In genomic region chr3:157127268-157127667, GRCh38 we compare ENCODE assay signal across 2 cellular contexts.
TF ChIP-seq lines count a peak whose summit lies in the region.

No MANE protein-coding gene starts in this region.

TF ChIP-seq in liver, 16 proteins besides CTCF, POLR2A, EP300 and RAD21:
- TF ChIP-seq MAX (IDR thresholded peaks at IDR 0.05) (no peak), YY1 (IDR thresholded peaks at IDR 0.05) (no peak), FOXA1 (IDR thresholded peaks at IDR 0.05) (no peak), HNF4G (IDR thresholded peaks at IDR 0.05) (no peak), ZBTB33 (IDR thresholded peaks at IDR 0.05) (no peak), ATF3 (IDR thresholded peaks at IDR 0.05) (no peak), SP1 (IDR thresholded peaks at IDR 0.05) (no peak), GABPA (IDR thresholded peaks at IDR 0.05 in 1 of 2, conservative IDR thresholded peaks at IDR 0.05 in 1 of 2) (no peak), HNF4A (conservative IDR thresholded peaks at IDR 0.05) (no peak), EGR1 (IDR thresholded peaks at IDR 0.05; ENCODE audit: low read depth in 2 of 2) (no peak), RXRA (IDR thresholded peaks at IDR 0.05) (no peak), JUND (IDR thresholded peaks at IDR 0.05) (no peak), FOXA2 (IDR thresholded peaks at IDR 0.05) (no peak), REST (IDR thresholded peaks at IDR 0.05) (no peak), NR2F2 (IDR thresholded peaks at IDR 0.05) (no peak), TAF1 (conservative IDR thresholded peaks at IDR 0.05) (no peak)

TF ChIP-seq in HepG2, 621 proteins besides CTCF, POLR2A, EP300 and RAD21:
- TF ChIP-seq SNAI1 (CRISPR knock-in tag; IDR thresholded peaks at IDR 0.05; ENCODE audit: borderline replicate concordance) (no peak), NFKB2 (CRISPR knock-in tag; IDR thresholded peaks at IDR 0.05; ENCODE audit: borderline replicate concordance) (no peak), SOX5 (CRISPR knock-in tag; IDR thresholded peaks at IDR 0.05; ENCODE audit: borderline replicate concordance) (no peak), BRF2 (CRISPR knock-in tag; IDR thresholded peaks at IDR 0.05) (no peak), SAP130 (CRISPR knock-in tag; IDR thresholded peaks at IDR 0.05; ENCODE audit: low read depth) (no peak), CHD4 (IDR thresholded peaks at IDR 0.05; ENCODE audit: borderline replicate concordance, low read length) (no peak), FOXO4 (CRISPR knock-in tag; conservative IDR thresholded peaks at IDR 0.05) (no peak), TEAD3 (CRISPR knock-in tag; optimal IDR thresholded peaks at IDR 0.05; ENCODE audit: borderline replicate concordance) (no peak), ZNF605 (CRISPR knock-in tag; IDR thresholded peaks at IDR 0.05) (no peak), ZFX (CRISPR knock-in tag; IDR thresholded peaks at IDR 0.05; ENCODE audit: low read depth) (no peak), ATM (IDR thresholded peaks at IDR 0.05; ENCODE audit: borderline replicate concordance) (no peak), PHF20 (CRISPR knock-in tag; IDR thresholded peaks at IDR 0.05) (no peak), ZBED4 (CRISPR knock-in tag; IDR thresholded peaks at IDR 0.05; ENCODE audit: borderline replicate concordance) (no peak), ZNF331 (CRISPR knock-in tag; IDR thresholded peaks at IDR 0.05) (no peak)
